ENCODE assay signal across 9 cellular contexts in the genomic region with DNA sequence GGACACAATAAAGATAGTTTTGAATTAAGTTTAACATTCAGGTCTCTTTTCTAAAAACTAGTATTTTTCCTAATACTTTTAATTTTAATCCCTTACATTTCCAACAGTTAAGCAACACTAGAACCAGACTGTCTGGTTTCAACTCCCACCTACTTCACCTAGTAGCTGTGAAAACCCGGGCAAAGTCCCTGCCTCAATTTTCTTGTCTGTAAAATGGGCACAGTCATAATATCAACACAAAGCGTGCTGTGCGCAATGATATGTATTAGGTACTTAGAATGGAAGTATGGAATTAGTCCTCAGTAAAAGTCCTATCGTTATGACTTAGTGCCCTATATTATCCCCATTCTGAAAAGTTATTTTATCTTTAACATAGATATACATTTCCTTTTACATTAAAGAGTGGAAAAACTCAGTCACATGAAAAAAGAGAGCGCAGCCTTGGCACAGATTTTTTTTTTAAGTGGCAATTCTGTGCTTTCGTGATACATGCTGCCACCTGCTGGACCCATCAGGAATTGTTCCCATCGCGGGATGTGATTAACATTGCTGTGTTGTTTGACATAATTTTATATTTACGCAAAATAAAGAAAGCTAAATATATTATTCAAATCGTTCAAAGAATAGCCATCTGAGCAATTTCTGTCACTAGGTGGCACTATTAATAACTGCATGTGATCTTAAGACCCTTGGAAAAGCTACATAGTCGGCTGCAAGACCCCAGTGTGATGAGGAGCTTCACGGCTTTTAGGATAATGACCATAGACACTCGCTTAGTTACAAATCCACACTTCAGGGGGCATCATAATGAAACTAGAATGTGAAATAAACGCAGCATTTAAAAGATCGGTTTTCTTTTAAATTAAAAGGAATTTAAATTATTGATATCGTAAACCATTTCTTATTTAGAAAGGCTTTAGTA. TPM values are rescaled to one million over a fixed set of nuclear protein-coding genes. Genes with fewer than 3 reads are reported as not detected.
DNase-seq lines count a peak whose midpoint lies in the region; ATAC-seq and TF ChIP-seq lines count a peak whose summit lies in the region.
"Had no signal": no experiment of that assay in that cellular context is flagged by ENCODE, and none has a peak within 500 bp of the region (broad histone marks: within the 10 kb centered on the region; RNA-seq: fewer than 3 reads in every experiment).

No MANE protein-coding gene starts in this region.

- H3K27ac ChIP-seq in neuronal stem cell (replicated peaks; ENCODE audit: low read length) (no peak overlapping the region), testis (no peak overlapping the region)
- H3K27ac ChIP-seq: BLaER1 had no signal

- H3K9me3 ChIP-seq in neuronal stem cell (replicated peaks in 1 of 2; ENCODE audit: control insufficient read depth in 2 of 2, insufficient read depth in 1 of 2, low read depth in 1 of 2, low read length in 2 of 2) (peaks cover 6 to 10% of the 10 kb centered on the region in 2 donors), testis (no peaks in the 10 kb centered on the region)

- H2AK5ac ChIP-seq in neuronal stem cell (ENCODE audit: low read depth, low read length) = no peak overlapping the region

- H2BK5ac ChIP-seq in neuronal stem cell (ENCODE audit: low read length) = no peak overlapping the region

- WGBS in neuronal stem cell (ENCODE audit: extremely low coverage in 2 of 2, insufficient read length in 2 of 2, insufficient replicate concordance in 1 of 2), 2 donors = no CpG with 5 or more reads among the region's 16 CpGs
- 23 to 29% methylated on average over 16 of the region's 16 CpGs for WGBS in testis, 2 donors

- H4K8ac ChIP-seq in neuronal stem cell (ENCODE audit: low read depth, low read length) = no peak overlapping the region

- no peak overlapping the region for H3K4ac ChIP-seq in neuronal stem cell (ENCODE audit: low read length)

- no peak overlapping the region for H3K18ac ChIP-seq in neuronal stem cell (ENCODE audit: low read length)

- H3K9ac ChIP-seq in neuronal stem cell (ENCODE audit: low read depth, low read length, poor library complexity) = no peak overlapping the region
- H3K9ac ChIP-seq: BLaER1 had no signal

- TF ChIP-seq CTCF in fibroblast of mammary gland (conservative IDR thresholded peaks at IDR 0.05; ENCODE audit: control insufficient read depth, insufficient read depth, low read depth, low read length) = peak; percentile 78
- TF ChIP-seq CTCF in testis (IDR thresholded peaks at IDR 0.05) = peak; percentile 75 to 88 (median 78)

- peak; percentile 53 for DNase-seq in DMS 273 (lab: John Stamatoyannopoulos, UW; ENCODE audit: unreplicated experiment)
- no peak for DNase-seq in DMS 273 treated with DMSO at 0.1 percent for 48 hours (lab: John Stamatoyannopoulos, UW)
- DNase-seq in NCI-H82 (lab: John Stamatoyannopoulos, UW) = peak; percentile 76
- DNase-seq in activated T-cell treated with anti-CD3 and anti-CD28 coated beads for 4 hours = peak; percentile 42
- peak; percentile 44 for DNase-seq in fibroblast of mammary gland (ENCODE audit: low read depth)
- peak; percentile 40 for DNase-seq in neuronal stem cell (ENCODE audit: low spot score)
- peak; percentile 80 for DNase-seq in testis

- peaks cover 0 to 2% (median 0%) of the 10 kb centered on the region in 3 experiments for H3K27me3 ChIP-seq in neuronal stem cell (ENCODE audit: control insufficient read depth in 3 of 3, insufficient read depth in 3 of 3, low read depth in 1 of 3, low read length in 3 of 3)
- H3K27me3 ChIP-seq in testis = no peaks in the 10 kb centered on the region
- H3K27me3 ChIP-seq: BLaER1 had no signal

- H3K23ac ChIP-seq in neuronal stem cell (ENCODE audit: low read depth, low read length, poor library complexity) = no peak overlapping the region

- H2BK15ac ChIP-seq in neuronal stem cell (ENCODE audit: low read length) = no peak overlapping the region

- intact Hi-C loops in testis (cut with DNase I; ENCODE audit: low total_unique reads) = loop anchor here (10.0 kb wide), 1 partner anchor 951 kb away; no protein-coding TSS in a partner anchor

- no peak overlapping the region for H2BK12ac ChIP-seq in neuronal stem cell (ENCODE audit: low read length)

- H3K4me3 ChIP-seq in fibroblast of mammary gland (ENCODE audit: control insufficient read depth, low read depth, low read length) (no peak overlapping the region), neuronal stem cell (ENCODE audit: low read length in 2 of 2) (no peak overlapping the region), testis (no peak overlapping the region)
- H3K4me3 ChIP-seq: BLaER1 had no signal

- no peak overlapping the region for H2BK120ac ChIP-seq in neuronal stem cell (ENCODE audit: low read depth, low read length)

- H3K14ac ChIP-seq in neuronal stem cell (ENCODE audit: low read length) = no peak overlapping the region

- H3K36me3 ChIP-seq in neuronal stem cell (replicated peaks in 1 of 2; ENCODE audit: control insufficient read depth in 2 of 2, insufficient read depth in 2 of 2, low read length in 2 of 2) = peaks cover 0 to 2% of the 10 kb centered on the region in 2 donors
- H3K36me3 ChIP-seq in testis (ENCODE audit: low read depth, missing control alignments) = no peaks in the 10 kb centered on the region
- H3K36me3 ChIP-seq: BLaER1 had no signal

- H3K4me1 ChIP-seq in neuronal stem cell (ENCODE audit: control insufficient read depth in 2 of 2, insufficient read depth in 1 of 2, low read depth in 1 of 2, low read length in 2 of 2) (no peaks in the 10 kb centered on the region), testis (no peaks in the 10 kb centered on the region)
- H3K4me1 ChIP-seq: BLaER1 had no signal

- H4K91ac ChIP-seq in neuronal stem cell (ENCODE audit: low read depth, low read length, poor library complexity) = no peak overlapping the region

- ATAC-seq in HG03280 (IDR thresholded peaks at IDR 0.05; ENCODE audit: unreplicated experiment) = peak; percentile 46

- peaks cover 1% of the 10 kb centered on the region for H3K79me1 ChIP-seq in neuronal stem cell (ENCODE audit: low read depth, low read length)

- H3K4me2 ChIP-seq in neuronal stem cell (ENCODE audit: insufficient read depth, low read length, poor library complexity, severe bottlenecking) = no peak overlapping the region
- H3K4me2 ChIP-seq: BLaER1 had no signal

- H2AFZ ChIP-seq in neuronal stem cell (ENCODE audit: low read length) = no peak overlapping the region

- no peak for TF ChIP-seq POLR2A in testis (IDR thresholded peaks at IDR 0.05)

RNA-seq across cellular contexts. Expression of a gene that starts 59.9 kb away (rescaled TPM):
- polyA plus RNA-seq in neuronal stem cell (2013, experiment 1 of 2) = 8.0 TPM
- polyA plus RNA-seq in neuronal stem cell (2013, experiment 2 of 2) = 8.0 TPM
- total RNA-seq in testis = 10 to 100 TPM; 11.0 to 16.3 TPM
- polyA plus RNA-seq in testis (ENCODE audit: insufficient read depth, low read depth, low replicate concordance) = 10.1 TPM
